In the genomic region with DNA sequence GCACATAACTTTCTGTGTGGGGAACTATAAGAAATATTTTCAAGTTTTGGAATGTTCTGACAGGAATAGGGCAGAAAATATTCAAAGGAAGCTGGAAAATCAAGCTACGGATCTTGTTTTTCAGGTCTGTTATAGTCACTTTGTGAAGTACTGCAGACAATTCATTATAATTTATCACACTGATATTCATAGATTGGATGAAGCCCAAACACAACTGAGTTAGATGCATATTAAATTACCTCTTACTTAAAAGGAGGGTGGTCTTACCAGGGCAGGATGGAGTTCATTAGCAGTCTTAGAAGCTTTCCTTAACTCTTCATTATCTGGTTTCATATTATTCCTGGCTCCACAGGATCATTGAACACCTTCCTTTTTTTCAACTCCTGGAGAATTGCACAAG, we compare ENCODE assay signal across 21 cellular contexts.
DNase-seq lines count a peak whose midpoint lies in the region; ATAC-seq and TF ChIP-seq lines count a peak whose summit lies in the region.
"Had no signal": no experiment of that assay in that cellular context is flagged by ENCODE, and none has a peak within 500 bp of the region (broad histone marks: within the 10 kb centered on the region; RNA-seq: fewer than 3 reads in every experiment).

No MANE protein-coding gene starts in this region.

- no peaks in the 10 kb centered on the region for H3K9me2 ChIP-seq in SK-N-SH

- H3K9me3 Mint-ChIP-seq in neural progenitor cell, result no peaks in the 10 kb centered on the region
- H3K9me3 Mint-ChIP-seq: CD8-positive, alpha-beta T cell had no signal

- H3K27me3 ChIP-seq in SK-N-SH (ENCODE audit: insufficient read depth) (no peaks in the 10 kb centered on the region), neural progenitor cell (no peaks in the 10 kb centered on the region)
- H3K27me3 ChIP-seq: BLaER1 had no signal

- no peaks in the 10 kb centered on the region for H4K20me1 ChIP-seq in SK-N-SH (ENCODE audit: insufficient read depth)
- H4K20me1 ChIP-seq in neural progenitor cell (ENCODE audit: low read depth), result no peaks in the 10 kb centered on the region
- H4K20me1 ChIP-seq: BLaER1 had no signal

- no peak overlapping the region for H3K27ac Mint-ChIP-seq in neural progenitor cell
- H3K27ac Mint-ChIP-seq: B cell; CD4-positive, CD25-positive, alpha-beta regulatory T cell; CD8-positive, alpha-beta T cell; HFFc6 had no signal

- H3K36me3 ChIP-seq in SK-N-SH (replicated peaks in 1 of 2; ENCODE audit: control insufficient read depth in 1 of 2, insufficient read depth in 2 of 2, low read length in 1 of 2) (no peaks in the 10 kb centered on the region), neural progenitor cell (no peaks in the 10 kb centered on the region)
- H3K36me3 ChIP-seq: BLaER1, HAP-1 had no signal

- H3F3A ChIP-seq in SK-N-SH (replicated peaks; ENCODE audit: insufficient read depth) (no peaks in the 10 kb centered on the region), neural progenitor cell (ENCODE audit: low read depth) (no peaks in the 10 kb centered on the region)

- TF ChIP-seq CTCF in SK-N-SH (IDR thresholded peaks at IDR 0.05), result no peak
- no peak for TF ChIP-seq CTCF in epithelial cell of esophagus (IDR thresholded peaks at IDR 0.05; ENCODE audit: insufficient read depth, low read depth, low read length, missing control alignments)
- no peak for TF ChIP-seq CTCF in neural progenitor cell (IDR thresholded peaks at IDR 0.05)

- ATAC-seq in GM21381 (IDR thresholded peaks at IDR 0.05; ENCODE audit: unreplicated experiment), result no peak
- ATAC-seq: CD8-positive, alpha-beta T cell; GM12878 had no signal

- H3K4me1 ChIP-seq in SK-N-SH (ENCODE audit: control insufficient read depth in 1 of 2, insufficient read depth in 2 of 2, low read depth in 1 of 2, low read length in 1 of 2) (no peaks in the 10 kb centered on the region; a peak in 1 of 4 replicates), neural progenitor cell (no peaks in the 10 kb centered on the region)
- H3K4me1 ChIP-seq: HAP-1 had no signal

- H3K36me3 Mint-ChIP-seq in neural progenitor cell, result no peaks in the 10 kb centered on the region
- H3K36me3 Mint-ChIP-seq: CD4-positive, CD25-positive, alpha-beta regulatory T cell; CD8-positive, alpha-beta T cell had no signal

- POLR2A ChIA-PET in SK-N-SH (lab: Yijun Ruan, JAX), result no interaction called here

- H3K4me3 ChIP-seq in SK-N-SH (ENCODE audit: low read depth in 2 of 2, low read length in 1 of 2) (no peak overlapping the region), epithelial cell of esophagus (ENCODE audit: low read length) (no peak overlapping the region), neural progenitor cell (no peak overlapping the region)
- H3K4me3 ChIP-seq: BLaER1, GM12878, HAP-1 had no signal

- no peak overlapping the region for H3K4me3 Mint-ChIP-seq in neural progenitor cell
- H3K4me3 Mint-ChIP-seq: B cell; CD4-positive, CD25-positive, alpha-beta regulatory T cell; CD8-positive, alpha-beta T cell; HFFc6 had no signal

- H3K4me1 Mint-ChIP-seq in neural progenitor cell, result no peaks in the 10 kb centered on the region
- H3K4me1 Mint-ChIP-seq: B cell; CD4-positive, CD25-positive, alpha-beta regulatory T cell had no signal

- no peaks in the 10 kb centered on the region for H3K9me3 ChIP-seq in SK-N-SH
- H3K9me3 ChIP-seq in neural progenitor cell (ENCODE audit: low read depth), result no peaks in the 10 kb centered on the region
- H3K9me3 ChIP-seq: BLaER1, HAP-1 had no signal

- H3K79me2 ChIP-seq in SK-N-SH (ENCODE audit: insufficient read depth) (no peaks in the 10 kb centered on the region), neural progenitor cell (ENCODE audit: low read depth) (no peaks in the 10 kb centered on the region)

- TF ChIP-seq EP300 in SK-N-SH (IDR thresholded peaks at IDR 0.05; ENCODE audit: borderline replicate concordance in 1 of 2, low read depth in 1 of 2, low read length in 1 of 2), result peak in 1 of 2 experiments; percentile 49; a peak in 1 of 4 replicates

- H3K9ac ChIP-seq in SK-N-SH (no peak overlapping the region), neural progenitor cell (no peak overlapping the region)
- H3K9ac ChIP-seq: BLaER1 had no signal

- WGBS in SK-N-SH (ENCODE audit: low lambda C conversion rate), result 34% methylated on average over 1 of the region's 1 CpG

- H3K27me3 Mint-ChIP-seq in neural progenitor cell (ENCODE audit: insufficient read depth, low read depth), result peaks cover 3% of the 10 kb centered on the region
- H3K27me3 Mint-ChIP-seq: CD4-positive, CD25-positive, alpha-beta regulatory T cell had no signal

- TF ChIP-seq RAD21 in SK-N-SH (IDR thresholded peaks at IDR 0.05; ENCODE audit: low read length), result no peak

- H3K27ac ChIP-seq in SK-N-SH (ENCODE audit: low read depth in 2 of 2, low read length in 1 of 2), result no peak overlapping the region
- H3K27ac ChIP-seq in neural progenitor cell, result no peak overlapping the region
- H3K27ac ChIP-seq: 22Rv1, BLaER1, C4-2B had no signal

- H2AFZ ChIP-seq in SK-N-SH (ENCODE audit: low read depth) (no peak overlapping the region), neural progenitor cell (replicated peaks) (peak overlapping the region; percentile 83)

- DNase-seq in DMS 273 (lab: John Stamatoyannopoulos, UW; ENCODE audit: unreplicated experiment) (peak; percentile 28), DMS 273 treated with DMSO at 0.1 percent for 48 hours (lab: John Stamatoyannopoulos, UW) (no peak), SK-N-SH (peak; percentile 15), epithelial cell of esophagus (ENCODE audit: low read depth) (peak; percentile 11), neural progenitor cell (ENCODE audit: low spot score) (no peak), NCI-H510A (lab: John Stamatoyannopoulos, UW) (no peak), COLO829 (ENCODE audit: low spot score) (no peak)
- DNase-seq: CD4-positive, CD25-positive, alpha-beta regulatory T cell; CD8-positive, alpha-beta T cell; DMS153; EL; GDM1; GOT3; HFFc6 had no signal

- H3K4me2 ChIP-seq in SK-N-SH, result no peak overlapping the region
- H3K4me2 ChIP-seq in neural progenitor cell, result no peak overlapping the region
- H3K4me2 ChIP-seq: BLaER1 had no signal

- CTCF ChIA-PET in SK-N-SH (lab: Yijun Ruan, JAX), result interaction anchor here (0.9 to 2.5 kb wide), 4 partner anchors 10 to 55 kb away, joined by 3 to 11 read pairs (median 4); no protein-coding TSS in a partner anchor

TF ChIP-seq in SK-N-SH, 30 proteins besides CTCF, POLR2A, EP300 and RAD21:
- TF ChIP-seq EZH2phosphoT487 (IDR thresholded peaks at IDR 0.05; ENCODE audit: borderline replicate concordance, low read depth) (no peak), GATA2 (CRISPR knock-in tag; IDR thresholded peaks at IDR 0.05) (peak; percentile 62), RCOR1 (IDR thresholded peaks at IDR 0.05; ENCODE audit: low read length) (peak; percentile 63; the same call in 1 of the 2 replicates), PBX3 (IDR thresholded peaks at IDR 0.05) (no peak)

Comparison
In these comparisons a context has a peak if more than half of its experiments do, and no peak if none do; other contexts are left out.
1. DNase-seq: peak in DMS 273 (single experiment), SK-N-SH (single experiment) and epithelial cell of esophagus (single experiment); none in DMS 273 treated with DMSO at 0.1 percent for 48 hours (single experiment), neural progenitor cell (single experiment), NCI-H510A (single experiment) and COLO829 (single experiment).